1 cellular context compared by ENCODE assay signal in the genomic region with DNA sequence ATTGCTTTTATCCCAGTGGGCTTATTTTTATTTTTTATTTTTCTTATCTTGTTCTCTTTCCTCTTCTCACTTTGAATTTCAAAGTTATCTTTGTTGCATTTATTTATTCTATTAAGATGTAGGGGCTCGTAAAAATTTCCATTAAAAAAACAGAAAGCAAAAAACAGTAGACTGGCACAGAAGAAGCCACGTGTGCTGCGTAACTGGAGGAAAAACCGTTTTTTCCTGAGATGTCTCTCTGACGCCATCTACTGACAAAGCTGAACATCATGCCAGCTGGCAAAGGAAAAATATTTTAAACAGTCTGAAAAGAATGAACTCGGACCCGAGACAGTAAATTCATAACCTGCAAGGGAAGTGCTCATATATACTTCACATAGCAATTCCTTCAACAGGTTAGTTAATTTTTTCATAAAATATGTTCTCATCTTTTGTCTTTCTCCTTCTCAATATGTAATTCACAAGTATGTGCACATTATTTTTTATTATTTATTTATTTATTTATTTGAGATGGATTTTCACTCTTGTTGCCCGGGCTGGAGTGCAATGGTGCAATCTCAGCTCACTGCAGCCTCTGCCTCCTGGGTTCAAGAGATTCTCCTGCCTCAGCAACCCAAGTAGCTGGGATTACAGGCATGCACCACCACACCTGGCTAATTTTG.
A peak's percentile ranks its signal among the peaks of the same experiment; 100 is the strongest.
TF ChIP-seq lines count a peak whose summit lies in the region.

No MANE protein-coding gene starts in this region.

TF ChIP-seq in IMR-90, 13 proteins besides CTCF, POLR2A, EP300 and RAD21 (continued from another document):
- TF ChIP-seq CHD1 (IDR thresholded peaks at IDR 0.05; ENCODE audit: low read depth, low read length) (no peak), RFX5 (IDR thresholded peaks at IDR 0.05; ENCODE audit: low read depth, low read length) (no peak), SMC3 (IDR thresholded peaks at IDR 0.05; ENCODE audit: low read depth, low read length) (peak; percentile 80), CEBPB (IDR thresholded peaks at IDR 0.05; ENCODE audit: low read depth, low read length) (no peak), MAZ (IDR thresholded peaks at IDR 0.05; ENCODE audit: borderline replicate concordance, low read depth, low read length) (no peak), NFE2L2 (IDR thresholded peaks at IDR 0.05; ENCODE audit: low read depth, low read length) (no peak)
- TF ChIP-seq, protein P1, sequence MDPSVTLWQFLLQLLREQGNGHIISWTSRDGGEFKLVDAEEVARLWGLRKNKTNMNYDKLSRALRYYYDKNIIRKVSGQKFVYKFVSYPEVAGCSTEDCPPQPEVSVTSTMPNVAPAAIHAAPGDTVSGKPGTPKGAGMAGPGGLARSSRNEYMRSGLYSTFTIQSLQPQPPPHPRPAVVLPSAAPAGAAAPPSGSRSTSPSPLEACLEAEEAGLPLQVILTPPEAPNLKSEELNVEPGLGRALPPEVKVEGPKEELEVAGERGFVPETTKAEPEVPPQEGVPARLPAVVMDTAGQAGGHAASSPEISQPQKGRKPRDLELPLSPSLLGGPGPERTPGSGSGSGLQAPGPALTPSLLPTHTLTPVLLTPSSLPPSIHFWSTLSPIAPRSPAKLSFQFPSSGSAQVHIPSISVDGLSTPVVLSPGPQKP (IDR thresholded peaks at IDR 0.05; ENCODE audit: borderline replicate concordance, low read depth, low read length): no peak
